ENCODE assay signal across 1 cellular context in the genomic region with DNA sequence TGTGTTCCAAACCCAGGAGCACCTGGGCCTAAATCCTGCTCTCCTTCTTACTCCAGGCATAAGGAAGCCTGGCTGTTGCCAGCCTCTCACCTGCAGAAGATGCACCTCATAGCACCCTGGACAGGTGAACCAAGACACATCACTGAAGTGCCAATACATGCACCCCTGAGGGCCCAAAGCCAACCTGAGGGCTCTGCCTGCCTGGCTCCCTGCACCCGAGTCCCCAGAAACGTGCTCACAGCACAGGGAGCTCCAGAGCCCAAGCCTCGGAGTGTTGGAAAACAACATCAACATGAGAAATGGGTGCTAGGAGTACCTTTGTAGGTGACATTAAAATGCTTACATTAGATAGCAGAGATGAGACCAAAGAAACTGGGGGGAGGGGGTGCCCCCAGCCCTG.
TF ChIP-seq lines count a peak whose summit lies in the region.

No MANE protein-coding gene starts in this region.

TF ChIP-seq in HepG2, 621 proteins besides CTCF, POLR2A, EP300 and RAD21 (continued from another document):
- TF ChIP-seq, protein P1, sequence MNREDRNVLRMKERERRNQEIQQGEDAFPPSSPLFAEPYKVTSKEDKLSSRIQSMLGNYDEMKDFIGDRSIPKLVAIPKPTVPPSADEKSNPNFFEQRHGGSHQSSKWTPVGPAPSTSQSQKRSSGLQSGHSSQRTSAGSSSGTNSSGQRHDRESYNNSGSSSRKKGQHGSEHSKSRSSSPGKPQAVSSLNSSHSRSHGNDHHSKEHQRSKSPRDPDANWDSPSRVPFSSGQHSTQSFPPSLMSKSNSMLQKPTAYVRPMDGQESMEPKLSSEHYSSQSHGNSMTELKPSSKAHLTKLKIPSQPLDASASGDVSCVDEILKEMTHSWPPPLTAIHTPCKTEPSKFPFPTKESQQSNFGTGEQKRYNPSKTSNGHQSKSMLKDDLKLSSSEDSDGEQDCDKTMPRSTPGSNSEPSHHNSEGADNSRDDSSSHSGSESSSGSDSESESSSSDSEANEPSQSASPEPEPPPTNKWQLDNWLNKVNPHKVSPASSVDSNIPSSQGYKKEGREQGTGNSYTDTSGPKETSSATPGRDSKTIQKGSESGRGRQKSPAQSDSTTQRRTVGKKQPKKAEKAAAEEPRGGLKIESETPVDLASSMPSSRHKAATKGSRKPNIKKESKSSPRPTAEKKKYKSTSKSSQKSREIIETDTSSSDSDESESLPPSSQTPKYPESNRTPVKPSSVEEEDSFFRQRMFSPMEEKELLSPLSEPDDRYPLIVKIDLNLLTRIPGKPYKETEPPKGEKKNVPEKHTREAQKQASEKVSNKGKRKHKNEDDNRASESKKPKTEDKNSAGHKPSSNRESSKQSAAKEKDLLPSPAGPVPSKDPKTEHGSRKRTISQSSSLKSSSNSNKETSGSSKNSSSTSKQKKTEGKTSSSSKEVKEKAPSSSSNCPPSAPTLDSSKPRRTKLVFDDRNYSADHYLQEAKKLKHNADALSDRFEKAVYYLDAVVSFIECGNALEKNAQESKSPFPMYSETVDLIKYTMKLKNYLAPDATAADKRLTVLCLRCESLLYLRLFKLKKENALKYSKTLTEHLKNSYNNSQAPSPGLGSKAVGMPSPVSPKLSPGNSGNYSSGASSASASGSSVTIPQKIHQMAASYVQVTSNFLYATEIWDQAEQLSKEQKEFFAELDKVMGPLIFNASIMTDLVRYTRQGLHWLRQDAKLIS (CRISPR knock-in tag; IDR thresholded peaks at IDR 0.05), result no peak
- no peak for TF ChIP-seq ZNF672 (CRISPR knock-in tag; IDR thresholded peaks at IDR 0.05)
